13 cellular contexts compared by ENCODE assay signal in genomic region chr11:48024635-48025071, GRCh38. TPM values are rescaled to one million over a fixed set of nuclear protein-coding genes. Genes with fewer than 3 reads are reported as not detected.
DNase-seq lines count a peak whose midpoint lies in the region; ATAC-seq lines count a peak whose summit lies in the region.
"Had no signal": no experiment of that assay in that cellular context is flagged by ENCODE, and none has a peak within 500 bp of the region (broad histone marks: within the 10 kb centered on the region; RNA-seq: fewer than 3 reads in every experiment).

No MANE protein-coding gene starts in this region.

- no peaks in the 10 kb centered on the region for H3K27me3 Mint-ChIP-seq in activated CD4-positive, alpha-beta memory T cell treated with anti-CD3 and anti-CD28 coated beads, Interleukin-2, amount 10 ng/mL, durations not matched to agents 7 days and 5 days
- H3K27me3 Mint-ChIP-seq in activated CD4-positive, alpha-beta memory T cell treated with anti-CD3 and anti-CD28 coated beads for 36 hours: no peaks in the 10 kb centered on the region
- no peaks in the 10 kb centered on the region for H3K27me3 Mint-ChIP-seq in stimulated activated naive B cell treated with anti-CD40 and anti-IgM and Interleukin-4, amounts not matched to agents 10 μg/mL and 1 μg/mL and 100 μg/mL, for 72 hours

- H3K4me3 Mint-ChIP-seq in activated CD4-positive, alpha-beta memory T cell treated with anti-CD3 and anti-CD28 coated beads, Interleukin-2, amount 10 ng/mL, durations not matched to agents 7 days and 5 days: no peak overlapping the region
- no peak overlapping the region for H3K4me3 Mint-ChIP-seq in activated CD4-positive, alpha-beta memory T cell treated with anti-CD3 and anti-CD28 coated beads for 36 hours
- no peak overlapping the region for H3K4me3 Mint-ChIP-seq in stimulated activated naive B cell treated with anti-CD40 and anti-IgM and Interleukin-4, amounts not matched to agents 10 μg/mL and 1 μg/mL and 100 μg/mL, for 72 hours

- no peak for ATAC-seq in stimulated activated naive B cell treated with anti-CD40 and anti-IgM and Interleukin-4, amounts not matched to agents 10 μg/mL and 1 μg/mL and 100 μg/mL, for 72 hours (replicated peaks)
- no peak for ATAC-seq in GM18498 (IDR thresholded peaks at IDR 0.05; ENCODE audit: unreplicated experiment)
- ATAC-seq: left lobe of liver had no signal

- H3K9me3 Mint-ChIP-seq in activated CD4-positive, alpha-beta memory T cell treated with anti-CD3 and anti-CD28 coated beads, Interleukin-2, amount 10 ng/mL, durations not matched to agents 7 days and 5 days: no peaks in the 10 kb centered on the region
- no peaks in the 10 kb centered on the region for H3K9me3 Mint-ChIP-seq in activated CD4-positive, alpha-beta memory T cell treated with anti-CD3 and anti-CD28 coated beads for 36 hours
- H3K9me3 Mint-ChIP-seq in stimulated activated naive B cell treated with anti-CD40 and anti-IgM and Interleukin-4, amounts not matched to agents 10 μg/mL and 1 μg/mL and 100 μg/mL, for 72 hours: no peaks in the 10 kb centered on the region

- peaks cover 74% of the 10 kb centered on the region for H3K4me1 Mint-ChIP-seq in activated CD4-positive, alpha-beta memory T cell treated with anti-CD3 and anti-CD28 coated beads, Interleukin-2, amount 10 ng/mL, durations not matched to agents 7 days and 5 days
- H3K4me1 Mint-ChIP-seq in activated CD4-positive, alpha-beta memory T cell treated with anti-CD3 and anti-CD28 coated beads for 36 hours (ENCODE audit: low read depth): peaks cover 51% of the 10 kb centered on the region
- H3K4me1 Mint-ChIP-seq in stimulated activated naive B cell treated with anti-CD40 and anti-IgM and Interleukin-4, amounts not matched to agents 10 μg/mL and 1 μg/mL and 100 μg/mL, for 72 hours: peaks cover 29 to 66% of the 10 kb centered on the region in 2 donors

- peak overlapping the region; percentile 24 for H3K27ac Mint-ChIP-seq in activated CD4-positive, alpha-beta memory T cell treated with anti-CD3 and anti-CD28 coated beads, Interleukin-2, amount 10 ng/mL, durations not matched to agents 7 days and 5 days
- H3K27ac Mint-ChIP-seq in activated CD4-positive, alpha-beta memory T cell treated with anti-CD3 and anti-CD28 coated beads for 36 hours: no peak overlapping the region
- peak overlapping the region; percentile 48 for H3K27ac Mint-ChIP-seq in stimulated activated naive B cell treated with anti-CD40 and anti-IgM and Interleukin-4, amounts not matched to agents 10 μg/mL and 1 μg/mL and 100 μg/mL, for 72 hours

- peaks cover 63% of the 10 kb centered on the region for H3K36me3 Mint-ChIP-seq in activated CD4-positive, alpha-beta memory T cell treated with anti-CD3 and anti-CD28 coated beads, Interleukin-2, amount 10 ng/mL, durations not matched to agents 7 days and 5 days (ENCODE audit: low read depth)
- peaks cover 4% of the 10 kb centered on the region for H3K36me3 Mint-ChIP-seq in activated CD4-positive, alpha-beta memory T cell treated with anti-CD3 and anti-CD28 coated beads for 36 hours
- H3K36me3 Mint-ChIP-seq in stimulated activated naive B cell treated with anti-CD40 and anti-IgM and Interleukin-4, amounts not matched to agents 10 μg/mL and 1 μg/mL and 100 μg/mL, for 72 hours: peaks cover 2 to 5% of the 10 kb centered on the region in 2 donors

- intact Hi-C loops in activated CD4-positive, alpha-beta memory T cell treated with anti-CD3 and anti-CD28 coated beads for 36 hours (cut with micrococcal nuclease): no loop called here

- DNase-seq in activated CD4-positive, alpha-beta memory T cell treated with anti-CD3 and anti-CD28 coated beads, Interleukin-2, amount 10 ng/mL, durations not matched to agents 7 days and 5 days: no peak
- DNase-seq in activated CD4-positive, alpha-beta memory T cell treated with anti-CD3 and anti-CD28 coated beads for 36 hours: no peak
- DNase-seq in NCI-H69 (lab: John Stamatoyannopoulos, UW) (peak; percentile 93), fibroblast of gingiva (ENCODE audit: low read depth) (peak; percentile 56), DMS153 treated with DMSO at 0.1 percent for 48 hours (lab: John Stamatoyannopoulos, UW; ENCODE audit: unreplicated experiment) (no peak), SIG-M5 (lab: John Stamatoyannopoulos, UW) (no peak)
- DNase-seq in stimulated activated naive B cell treated with anti-CD40 and anti-IgM and Interleukin-4, amounts not matched to agents 10 μg/mL and 1 μg/mL and 100 μg/mL, for 72 hours: no peak
- DNase-seq: activated CD4-positive, alpha-beta T cell treated with anti-CD3 and anti-CD28 coated beads, Interleukin-2, amount 50 U/mL, for 4 hours; activated naive CD4-positive, alpha-beta T cell treated with anti-CD3 and anti-CD28 coated beads, Interleukin-2, amount 50 U/mL, for 16 hours; colonic mucosa; stimulated activated CD4-positive, alpha-beta T cell treated with anti-CD3 and anti-CD28 coated beads, Interleukin-4, amount 100 ng/mL, for 24 hours had no signal

- POLR2A ChIA-PET in activated CD4-positive, alpha-beta memory T cell treated with anti-CD3 and anti-CD28 coated beads, Interleukin-2, amount 10 ng/mL, durations not matched to agents 7 days and 5 days (lab: Charles Lee): interaction anchor here (0.8 to 2.6 kb wide), 4 partner anchors 10 to 31 kb away, joined by 3 to 15 read pairs (median 6); no protein-coding TSS in a partner anchor
- POLR2A ChIA-PET in activated CD4-positive, alpha-beta memory T cell treated with anti-CD3 and anti-CD28 coated beads for 36 hours (lab: Charles Lee): no interaction called here

- CTCF ChIA-PET in activated CD4-positive, alpha-beta memory T cell treated with anti-CD3 and anti-CD28 coated beads, Interleukin-2, amount 10 ng/mL, durations not matched to agents 7 days and 5 days (lab: Charles Lee): interaction anchor here (0.8 kb wide), 1 partner anchor 90 kb away, joined by 5 read pairs; no protein-coding TSS in a partner anchor
- CTCF ChIA-PET in activated CD4-positive, alpha-beta memory T cell treated with anti-CD3 and anti-CD28 coated beads for 36 hours (lab: Charles Lee): interaction anchor here (2.5 kb wide), 1 partner anchor 84 kb away, joined by 8 read pairs; no protein-coding TSS in a partner anchor

RNA-seq across cellular contexts. Expression of gene PTPRJ, which starts 44.3 kb away (rescaled TPM):
- total RNA-seq in activated CD4-positive, alpha-beta memory T cell treated with anti-CD3 and anti-CD28 coated beads, Interleukin-2, amount 10 ng/mL, durations not matched to agents 7 days and 5 days: 10 to 100 TPM; 83.0 to 89.1 TPM
- total RNA-seq in activated CD4-positive, alpha-beta memory T cell treated with anti-CD3 and anti-CD28 coated beads for 36 hours: 10 to 100 TPM; 36.3 to 37.0 TPM

Comparison
In these comparisons a context has a peak if more than half of its experiments do, and no peak if none do; other contexts are left out.
1. DNase-seq: peak in NCI-H69 (single experiment) and fibroblast of gingiva (single experiment); none in activated CD4-positive, alpha-beta memory T cell treated with anti-CD3 and anti-CD28 coated beads, Interleukin-2, amount 10 ng/mL, durations not matched to agents 7 days and 5 days (single experiment), activated CD4-positive, alpha-beta memory T cell treated with anti-CD3 and anti-CD28 coated beads for 36 hours (single experiment), stimulated activated naive B cell treated with anti-CD40 and anti-IgM and Interleukin-4, amounts not matched to agents 10 μg/mL and 1 μg/mL and 100 μg/mL, for 72 hours (single experiment), DMS153 treated with DMSO at 0.1 percent for 48 hours (single experiment) and SIG-M5 (single experiment).